32 cellular contexts compared by ENCODE assay signal in the genomic region with DNA sequence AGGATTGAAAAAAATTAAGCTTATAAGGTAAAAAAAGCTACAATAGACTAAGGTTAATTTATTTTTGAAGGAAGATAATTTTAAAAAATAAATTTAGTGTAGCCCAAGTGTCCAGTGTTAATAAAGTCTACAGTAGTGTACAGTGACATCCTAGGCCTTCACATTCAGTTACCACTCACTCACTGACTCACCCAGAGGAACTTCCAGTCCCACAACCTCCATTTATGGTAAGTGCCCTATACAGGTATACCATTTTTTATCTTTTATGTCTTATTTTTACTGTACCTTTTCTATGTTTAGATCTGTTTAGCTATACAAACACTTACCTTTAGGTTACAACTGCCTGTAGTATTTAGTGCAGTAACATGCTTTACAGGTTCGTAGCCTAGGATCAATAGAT.
"Had no signal": no experiment of that assay in that cellular context is flagged by ENCODE, and none has a peak within 500 bp of the region (broad histone marks: within the 10 kb centered on the region; RNA-seq: fewer than 3 reads in every experiment).

No MANE protein-coding gene starts in this region.

- H3K27ac ChIP-seq: neural progenitor cell, ovary, parathyroid adenoma, psoas muscle, right lobe of liver, sigmoid colon, spleen, suprapubic skin, thoracic aorta, thyroid gland, tibial nerve, upper lobe of right lung, uterus had no signal

- H3K79me2 ChIP-seq: parathyroid adenoma had no signal

- H3K36me3 Mint-ChIP-seq: naive thymus-derived CD4-positive, alpha-beta T cell; natural killer cell; neural progenitor cell; stimulated activated memory B cell treated with anti-CD40 and anti-IgM and Interleukin-4, amounts not matched to agents 10 μg/mL and 1 μg/mL and 100 μg/mL, for 72 hours; type B pancreatic cell had no signal

- H3K4me2 ChIP-seq: neural progenitor cell had no signal

- H3K4me1 Mint-ChIP-seq: naive thymus-derived CD4-positive, alpha-beta T cell; natural killer cell; nephron; stimulated activated memory B cell treated with anti-CD40 and anti-IgM and Interleukin-4, amounts not matched to agents 10 μg/mL and 1 μg/mL and 100 μg/mL, for 72 hours; stimulated activated naive CD8-positive, alpha-beta T cell treated with anti-CD3 and anti-CD28 coated beads, Interleukin-15, amount 100 ng/mL, for 72 hours had no signal

- H2AFZ ChIP-seq: neural progenitor cell, parathyroid adenoma had no signal

- H3K9ac ChIP-seq: neural progenitor cell, parathyroid adenoma had no signal

- ATAC-seq: naive thymus-derived CD4-positive, alpha-beta T cell; natural killer cell; psoas muscle; right cardiac atrium; right lobe of liver; stimulated activated memory B cell treated with anti-CD40 and anti-IgM and Interleukin-4, amounts not matched to agents 10 μg/mL and 1 μg/mL and 100 μg/mL, for 72 hours; stimulated activated naive CD8-positive, alpha-beta T cell treated with anti-CD3 and anti-CD28 coated beads, Interleukin-15, amount 100 ng/mL, for 72 hours; stimulated activated naive CD8-positive, alpha-beta T cell treated with anti-CD3 and anti-CD28 coated beads, Interleukin-15, Interleukin-2, amounts not matched to agents 100 U/mL and 50 U/mL, for 24 hours; upper lobe of right lung had no signal

- H3K4me3 ChIP-seq: neural progenitor cell, ovary, psoas muscle, right lobe of liver, sigmoid colon, spleen, suprapubic skin, thoracic aorta, thyroid gland, tibial nerve, upper lobe of right lung, uterus had no signal

- H3K27me3 Mint-ChIP-seq: naive thymus-derived CD4-positive, alpha-beta T cell; stimulated activated memory B cell treated with anti-CD40 and anti-IgM and Interleukin-4, amounts not matched to agents 10 μg/mL and 1 μg/mL and 100 μg/mL, for 72 hours; stimulated activated naive CD8-positive, alpha-beta T cell treated with anti-CD3 and anti-CD28 coated beads, Interleukin-15, amount 100 ng/mL, for 72 hours; type B pancreatic cell had no signal

- H3K4me1 ChIP-seq: parathyroid adenoma, right lobe of liver, sigmoid colon, spleen, suprapubic skin, thyroid gland, tibial nerve, upper lobe of right lung, uterus had no signal

- H3K36me3 ChIP-seq: neural progenitor cell, ovary, right lobe of liver, sigmoid colon, spleen, suprapubic skin, thoracic aorta, thyroid gland, tibial nerve, upper lobe of right lung, uterus had no signal

- H3K4me3 Mint-ChIP-seq: naive thymus-derived CD4-positive, alpha-beta T cell; natural killer cell; nephron; neural progenitor cell; stimulated activated memory B cell treated with anti-CD40 and anti-IgM and Interleukin-4, amounts not matched to agents 10 μg/mL and 1 μg/mL and 100 μg/mL, for 72 hours; stimulated activated naive CD8-positive, alpha-beta T cell treated with anti-CD3 and anti-CD28 coated beads, Interleukin-15, amount 100 ng/mL, for 72 hours; type B pancreatic cell had no signal

- FAIRE-seq: small intestine had no signal

- DNase-seq: naive thymus-derived CD4-positive, alpha-beta T cell; natural killer cell; occipital lobe; ovary; posterior cingulate gyrus; psoas muscle; right cardiac atrium; right lobe of liver; sigmoid colon; small intestine; spleen; stimulated activated CD4-positive, alpha-beta T cell treated with anti-CD3 and anti-CD28 coated beads, Interleukin-12 subunit alpha, Interleukin-12 subunit beta, amount 100 ng/mL, for 4 hours; stimulated activated CD4-positive, alpha-beta T cell treated with anti-CD3 and anti-CD28 coated beads, Interleukin-1b, Interleukin-23, amount 100 ng/mL, for 48 hours; stimulated activated CD4-positive, alpha-beta T cell treated with anti-CD3 and anti-CD28 coated beads, Interleukin-4, amount 100 ng/mL, for 1 hour; stimulated activated CD4-positive, alpha-beta T cell treated with anti-CD3 and anti-CD28 coated beads, Interleukin-4, amount 100 ng/mL, for 4 hours; stimulated activated CD8-positive, alpha-beta memory T cell treated with anti-CD3 and anti-CD28 coated beads, Interleukin-4, amount 100 ng/mL, for 48 hours; stimulated activated naive CD4-positive, alpha-beta T cell; stimulated activated naive CD8-positive, alpha-beta T cell treated with anti-CD3 and anti-CD28 coated beads, Interleukin-15, amount 100 ng/mL, for 72 hours; stimulated activated naive CD8-positive, alpha-beta T cell treated with anti-CD3 and anti-CD28 coated beads, Interleukin-15, Interleukin-2, amounts not matched to agents 100 U/mL and 50 U/mL, for 24 hours; substantia nigra; thyroid gland; upper lobe of right lung; uterus had no signal

- H3K9me3 Mint-ChIP-seq: natural killer cell; nephron; neural progenitor cell; stimulated activated memory B cell treated with anti-CD40 and anti-IgM and Interleukin-4, amounts not matched to agents 10 μg/mL and 1 μg/mL and 100 μg/mL, for 72 hours; type B pancreatic cell had no signal

- H3K27me3 ChIP-seq: neural progenitor cell, ovary, right lobe of liver, sigmoid colon, spleen, suprapubic skin, thyroid gland, tibial nerve, upper lobe of right lung, uterus had no signal

- H3K27ac Mint-ChIP-seq: naive thymus-derived CD4-positive, alpha-beta T cell; natural killer cell; nephron; progenitor cell of endocrine pancreas; stimulated activated memory B cell treated with anti-CD40 and anti-IgM and Interleukin-4, amounts not matched to agents 10 μg/mL and 1 μg/mL and 100 μg/mL, for 72 hours; type B pancreatic cell had no signal

- H3K9me3 ChIP-seq: ovary, psoas muscle, right lobe of liver, sigmoid colon, spleen, suprapubic skin, thoracic aorta, thyroid gland, tibial nerve, upper lobe of right lung, uterus had no signal
